In genomic region chr15:68578960-68579935, GRCh38 we compare ENCODE assay signal across 9 cellular contexts. TPM values are rescaled to one million over a fixed set of nuclear protein-coding genes. Genes with fewer than 3 reads are reported as not detected.
DNase-seq lines count a peak whose midpoint lies in the region; ATAC-seq and TF ChIP-seq lines count a peak whose summit lies in the region.
"Had no signal": no experiment of that assay in that cellular context is flagged by ENCODE, and none has a peak within 500 bp of the region (broad histone marks: within the 10 kb centered on the region; RNA-seq: fewer than 3 reads in every experiment).

A gene with protein sequence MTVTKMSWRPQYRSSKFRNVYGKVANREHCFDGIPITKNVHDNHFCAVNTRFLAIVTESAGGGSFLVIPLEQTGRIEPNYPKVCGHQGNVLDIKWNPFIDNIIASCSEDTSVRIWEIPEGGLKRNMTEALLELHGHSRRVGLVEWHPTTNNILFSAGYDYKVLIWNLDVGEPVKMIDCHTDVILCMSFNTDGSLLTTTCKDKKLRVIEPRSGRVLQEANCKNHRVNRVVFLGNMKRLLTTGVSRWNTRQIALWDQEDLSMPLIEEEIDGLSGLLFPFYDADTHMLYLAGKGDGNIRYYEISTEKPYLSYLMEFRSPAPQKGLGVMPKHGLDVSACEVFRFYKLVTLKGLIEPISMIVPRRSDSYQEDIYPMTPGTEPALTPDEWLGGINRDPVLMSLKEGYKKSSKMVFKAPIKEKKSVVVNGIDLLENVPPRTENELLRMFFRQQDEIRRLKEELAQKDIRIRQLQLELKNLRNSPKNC (plus strand): TSS chr15:68578993. CDS start chr15:68579263, 270 bp downstream.

- ATAC-seq in body of pancreas, result peak; percentile 27
- no peak for ATAC-seq in GM18909 (IDR thresholded peaks at IDR 0.05; ENCODE audit: poor library complexity, unreplicated experiment)
- no peak for ATAC-seq in HG02840 (IDR thresholded peaks at IDR 0.05; ENCODE audit: low FRiP score, unreplicated experiment)

- DNase-seq in NCI-H2081 (lab: John Stamatoyannopoulos, UW) (peak; percentile 33 to 58), NCI-H2081 treated with DMSO at 0.1 percent for 48 hours (lab: John Stamatoyannopoulos, UW) (no peak), NCI-H510A treated with DMSO at 0.1 percent for 48 hours (lab: John Stamatoyannopoulos, UW) (peak; percentile 31), body of pancreas (peak in 3 of 4 donors; percentile 20 to 31 (median 29)), immature natural killer cell (no peak)

- TF ChIP-seq POLR2A in body of pancreas (IDR thresholded peaks at IDR 0.05), result peak in 1 of 3 donors; percentile 5

- no peaks in the 10 kb centered on the region for H3K9me3 ChIP-seq in body of pancreas
- H3K9me3 ChIP-seq: adrenal gland had no signal

- peaks cover 20% of the 10 kb centered on the region for H3K4me1 ChIP-seq in body of pancreas

- no peak within 1 kb of the TSS for H3K27ac Mint-ChIP-seq in immature natural killer cell

- intact Hi-C loops in body of pancreas (cut with DNase I), result no loop called here

- no peaks in the 10 kb centered on the region for H3K36me3 ChIP-seq in body of pancreas (replicated peaks in 1 of 2; ENCODE audit: insufficient read depth in 1 of 2, low read depth in 2 of 2)
- H3K36me3 ChIP-seq: adrenal gland had no signal

- peaks cover 0 to 3% (median 0%) of the 10 kb centered on the region in 6 donors for H3K9me3 Mint-ChIP-seq in immature natural killer cell

- no peaks in the 10 kb centered on the region for H3K27me3 ChIP-seq in body of pancreas

- TF ChIP-seq CTCF in body of pancreas (IDR thresholded peaks at IDR 0.05), result no peak

- H3K4me1 Mint-ChIP-seq in immature natural killer cell, result peaks cover 16 to 19% of the 10 kb centered on the region in 2 donors

- H3K27ac ChIP-seq in body of pancreas, result peak within 1 kb of the TSS in 2 of 4 donors; percentile 36 to 48
- peak within 1 kb of the TSS in 13 of 21 experiments; percentile 27 to 91 (median 66) for H3K27ac ChIP-seq in skin epidermis

- H3K4me3 Mint-ChIP-seq in immature natural killer cell, result peak within 1 kb of the TSS; percentile 76 to 90 (median 84)

- WGBS in body of pancreas, 2 donors, result 3% methylated on average over 6 to 69 of the region's 96 CpGs

- H3K4me3 ChIP-seq in body of pancreas, result peak within 1 kb of the TSS in 1 of 2 donors; percentile 27
- peak within 1 kb of the TSS; percentile 38 to 60 (median 46) for H3K4me3 ChIP-seq in skin epidermis

- peaks cover 7 to 29% (median 16%) of the 10 kb centered on the region in 3 donors for H3K27me3 Mint-ChIP-seq in immature natural killer cell (ENCODE audit: low read depth in 3 of 3)

- no peaks in the 10 kb centered on the region for H3K36me3 Mint-ChIP-seq in immature natural killer cell

RNA-seq across cellular contexts. Expression of the gene that starts here (rescaled TPM):
- total RNA-seq in body of pancreas, result 1 to 10 TPM; 1.0 to 4.0 TPM
- polyA plus RNA-seq in immature natural killer cell, result not detected

Comparison
In these comparisons a context has a peak if more than half of its experiments do, and no peak if none do; other contexts are left out.
1. DNase-seq: peak in NCI-H2081 (2 of 2), NCI-H510A treated with DMSO at 0.1 percent for 48 hours (single experiment) and body of pancreas (3 of 4); none in NCI-H2081 treated with DMSO at 0.1 percent for 48 hours (single experiment) and immature natural killer cell (0 of 3).